Comparison of ENCODE assay signal across 18 cellular contexts in genomic region chr20:23653400-23653938, GRCh38. TPM values are rescaled to one million over a fixed set of nuclear protein-coding genes. Genes with fewer than 3 reads are reported as not detected.
A peak's percentile ranks its signal among the peaks of the same experiment; 100 is the strongest.
DNase-seq lines count a peak whose midpoint lies in the region; ATAC-seq and TF ChIP-seq lines count a peak whose summit lies in the region.
"Had no signal": no experiment of that assay in that cellular context is flagged by ENCODE, and none has a peak within 500 bp of the region (broad histone marks: within the 10 kb centered on the region; RNA-seq: fewer than 3 reads in every experiment).

No MANE protein-coding gene starts in this region.

- no peaks in the 10 kb centered on the region for H3K36me3 Mint-ChIP-seq in progenitor cell of endocrine pancreas (ENCODE audit: insufficient read depth)

- H3K4me1 ChIP-seq in BLaER1 = peaks cover 43% of the 10 kb centered on the region
- peaks cover 2 to 6% of the 10 kb centered on the region in 2 donors for H3K4me1 ChIP-seq in esophagus (ENCODE audit: control insufficient read depth in 2 of 2, insufficient read depth in 2 of 2, low read length in 1 of 2)

- TF ChIP-seq CTCF in RWPE1 (conservative IDR thresholded peaks at IDR 0.05; ENCODE audit: low read depth) = no peak
- TF ChIP-seq CTCF in progenitor cell of endocrine pancreas (IDR thresholded peaks at IDR 0.05; ENCODE audit: unreplicated experiment) = no peak

- CTCF ChIA-PET in RWPE1 (lab: Yijun Ruan, JAX) = no interaction called here

- H3K9me3 ChIP-seq in BLaER1 (no peaks in the 10 kb centered on the region), esophagus (ENCODE audit: control insufficient read depth in 2 of 2, insufficient read depth in 1 of 2, low read depth in 1 of 2, low read length in 1 of 2) (no peaks in the 10 kb centered on the region)

- H3K4me1 Mint-ChIP-seq in progenitor cell of endocrine pancreas (ENCODE audit: low read depth) = peaks cover 2% of the 10 kb centered on the region

- no peak overlapping the region for H3K4me3 Mint-ChIP-seq in progenitor cell of endocrine pancreas (ENCODE audit: low read depth)

- H3K27me3 ChIP-seq in BLaER1 = no peaks in the 10 kb centered on the region
- H3K27me3 ChIP-seq in esophagus (ENCODE audit: control insufficient read depth in 1 of 2, insufficient read depth in 2 of 2, low read length in 2 of 2) = no peaks in the 10 kb centered on the region

- H3K4me3 ChIP-seq in BLaER1 = no peak overlapping the region
- no peak overlapping the region for H3K4me3 ChIP-seq in esophagus (ENCODE audit: low read depth in 1 of 2, low read length in 2 of 2)
- H3K4me3 ChIP-seq: GM23248 had no signal

- DNase-seq in RWPE1 (ENCODE audit: low spot score) (no peak), progenitor cell of endocrine pancreas (ENCODE audit: low spot score, unreplicated experiment) (no peak), CD1c-positive myeloid dendritic cell (ENCODE audit: extremely low spot score) (no peak)
- DNase-seq: COR-L47; DMS79 treated with DMSO at 0.1 percent for 48 hours; GM23248; KG1; NCI-H1105; NCI-H1694 treated with DMSO at 0.1 percent for 48 hours; NCI-H69; NK-92 treated with Interleukin-12 subunit alpha and Interleukin-12 subunit beta, amount 100 ng/mL, for 24 hours had no signal

- ATAC-seq in HG03175 (IDR thresholded peaks at IDR 0.05; ENCODE audit: unreplicated experiment) (no peak), HG02938 (IDR thresholded peaks at IDR 0.05; ENCODE audit: unreplicated experiment) (no peak)

- POLR2A ChIA-PET in RWPE1 (lab: Yijun Ruan, JAX; ENCODE audit: low non-redundant PET) = no interaction called here

- H3K27ac Mint-ChIP-seq in progenitor cell of endocrine pancreas = peak overlapping the region; percentile 69

- peak overlapping the region; percentile 97 for H3K4me2 ChIP-seq in BLaER1

- peaks cover 8% of the 10 kb centered on the region for H3K27me3 Mint-ChIP-seq in progenitor cell of endocrine pancreas

- H4K20me1 ChIP-seq in BLaER1 = no peaks in the 10 kb centered on the region

- H3K36me3 ChIP-seq in BLaER1 (no peaks in the 10 kb centered on the region), esophagus (ENCODE audit: control insufficient read depth in 2 of 2, insufficient read depth in 2 of 2, low read length in 1 of 2) (no peaks in the 10 kb centered on the region)

- no peaks in the 10 kb centered on the region for H3K9me3 Mint-ChIP-seq in progenitor cell of endocrine pancreas (ENCODE audit: low read depth)

- H3K27ac ChIP-seq in BLaER1 (no peak overlapping the region), RWPE1 (peak overlapping the region; percentile 32; the same call in 1 of the 2 replicates), esophagus (ENCODE audit: low read depth in 2 of 2, low read length in 1 of 2) (peak overlapping the region; percentile 2 to 17)
- H3K27ac ChIP-seq: GM23248 had no signal

- no peak overlapping the region for H3K9ac ChIP-seq in BLaER1
- H3K9ac ChIP-seq: GM23248 had no signal

- WGBS in esophagus, 2 donors = 71 to 90% methylated on average over 3 of the region's 3 CpGs

RNA-seq across cellular contexts. Expression of gene CST3, which starts 15.7 kb away (rescaled TPM):
- 100 to 1,000 TPM; 262 to 448 TPM for polyA plus RNA-seq in esophagus
- 247 and 257 TPM in 2 replicates for total RNA-seq in progenitor cell of endocrine pancreas

RNA-seq across cellular contexts. Expression of gene CST4, which starts 35.4 kb away (rescaled TPM):
- not detected for polyA plus RNA-seq in esophagus
- not detected in 2 replicates for total RNA-seq in progenitor cell of endocrine pancreas
- total RNA-seq: GM23248, SK-MEL-5 had no signal
- polyA plus RNA-seq: BJ, GM23248 had no signal

RNA-seq across cellular contexts. Expression of gene CST9, which starts 47.8 kb away (rescaled TPM):
- polyA plus RNA-seq in esophagus = under 1 TPM in 1 of 2 donors, not detected in 1; 0.04 TPM
- total RNA-seq in progenitor cell of endocrine pancreas = not detected in 2 replicates
- total RNA-seq: GM23248, M059J, SK-MEL-5 had no signal
- polyA plus RNA-seq: BJ, GM23248 had no signal
